ENCODE assay signal across 35 cellular contexts in the genomic region with DNA sequence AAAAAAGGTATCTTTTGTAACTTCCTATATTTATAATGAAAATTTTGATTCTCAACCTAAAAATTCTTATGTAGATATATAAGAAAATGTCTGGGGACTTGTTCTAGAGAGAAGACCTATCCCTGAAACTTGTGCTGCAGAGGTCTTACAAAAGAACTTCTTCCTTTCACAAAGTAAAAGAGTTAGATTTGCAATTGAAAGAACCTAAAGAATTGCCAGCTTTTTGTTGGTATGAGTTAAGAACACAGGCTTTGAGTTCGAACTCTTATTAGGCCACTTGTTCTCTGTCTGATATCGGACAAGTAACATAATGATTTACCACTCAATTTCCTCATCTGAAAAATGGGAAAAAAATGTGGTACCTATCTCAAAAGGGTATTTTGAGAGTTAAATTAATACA.
"Had no signal": no experiment of that assay in that cellular context is flagged by ENCODE, and none has a peak within 500 bp of the region (broad histone marks: within the 10 kb centered on the region; RNA-seq: fewer than 3 reads in every experiment).

No MANE protein-coding gene starts in this region.

- H3K9me3 ChIP-seq: adrenal gland, body of pancreas had no signal

- H3K27ac Mint-ChIP-seq: activated CD4-positive, alpha-beta memory T cell treated with anti-CD3 and anti-CD28 coated beads for 36 hours; activated CD4-positive, alpha-beta T cell treated with anti-CD3 and anti-CD28 coated beads for 36 hours; activated CD4-positive, alpha-beta T cell treated with anti-CD3 and anti-CD28 coated beads, Interleukin-2, amount 10 ng/mL, durations not matched to agents 24 days and 14 days; activated CD8-positive, alpha-beta memory T cell treated with anti-CD3 and anti-CD28 coated beads, Interleukin-2, amount 10 ng/mL, durations not matched to agents 7 days and 5 days; activated CD8-positive, alpha-beta T cell treated with anti-CD3 and anti-CD28 coated beads, Interleukin-2, amount 10 ng/mL, durations not matched to agents 7 days and 5 days; activated naive CD8-positive, alpha-beta T cell; activated naive CD8-positive, alpha-beta T cell treated with anti-CD3 and anti-CD28 coated beads, Interleukin-2, amount 50 U/mL, for 24 hours; activated T-cell treated with anti-CD3 and anti-CD28 coated beads, Interleukin-2, amount 50 U/mL, for 24 hours; activated T-cell treated with anti-CD3 and anti-CD28 coated beads, Interleukin-2, amount 50 U/mL, for 72 hours; activated T-helper 17 cell treated with anti-CD3 and anti-CD28 coated beads, Interleukin-2, amount 50 U/mL, for 72 hours; effector memory CD8-positive, alpha-beta T cell; T-helper 17 cell; T-helper 2 cell treated with Interferon-gamma antibody and Interleukin-4, amounts not matched to agents 5 μg/mL and 100 μg/mL, for 36 hours had no signal

- H3K36me3 ChIP-seq: adrenal gland, WERI-Rb-1 had no signal

- H3K4me1 ChIP-seq: adrenal gland, body of pancreas had no signal

- ATAC-seq: activated CD4-positive, alpha-beta T cell treated with anti-CD3 and anti-CD28 coated beads for 36 hours; activated CD8-positive, alpha-beta memory T cell treated with anti-CD3 and anti-CD28 coated beads, Interleukin-2, amount 10 ng/mL, durations not matched to agents 7 days and 5 days; activated CD8-positive, alpha-beta T cell treated with anti-CD3 and anti-CD28 coated beads, Interleukin-2, amount 10 ng/mL, durations not matched to agents 7 days and 5 days; activated naive CD8-positive, alpha-beta T cell treated with anti-CD3 and anti-CD28 coated beads, Interleukin-2, amount 50 U/mL, for 24 hours; activated T-cell treated with anti-CD3 and anti-CD28 coated beads, Interleukin-2, amount 50 U/mL, for 72 hours; activated T-helper 17 cell treated with anti-CD3 and anti-CD28 coated beads, Interleukin-2, amount 50 U/mL, for 72 hours; body of pancreas; effector memory CD8-positive, alpha-beta T cell; T-helper 17 cell had no signal

- H3K27me3 ChIP-seq: adrenal gland, body of pancreas had no signal

- H3K4me3 Mint-ChIP-seq: activated CD4-positive, alpha-beta memory T cell treated with anti-CD3 and anti-CD28 coated beads for 36 hours; activated CD4-positive, alpha-beta T cell treated with anti-CD3 and anti-CD28 coated beads for 36 hours; activated CD4-positive, alpha-beta T cell treated with anti-CD3 and anti-CD28 coated beads, Interleukin-2, amount 10 ng/mL, durations not matched to agents 24 days and 14 days; activated CD8-positive, alpha-beta memory T cell treated with anti-CD3 and anti-CD28 coated beads, Interleukin-2, amount 10 ng/mL, durations not matched to agents 7 days and 5 days; activated CD8-positive, alpha-beta T cell treated with anti-CD3 and anti-CD28 coated beads, Interleukin-2, amount 10 ng/mL, durations not matched to agents 7 days and 5 days; activated naive CD8-positive, alpha-beta T cell; activated naive CD8-positive, alpha-beta T cell treated with anti-CD3 and anti-CD28 coated beads, Interleukin-2, amount 50 U/mL, for 24 hours; activated T-cell treated with anti-CD3 and anti-CD28 coated beads, Interleukin-2, amount 50 U/mL, for 24 hours; activated T-cell treated with anti-CD3 and anti-CD28 coated beads, Interleukin-2, amount 50 U/mL, for 72 hours; activated T-helper 17 cell treated with anti-CD3 and anti-CD28 coated beads, Interleukin-2, amount 50 U/mL, for 72 hours; effector memory CD8-positive, alpha-beta T cell; T-helper 17 cell; T-helper 2 cell treated with Interferon-gamma antibody and Interleukin-4, amounts not matched to agents 5 μg/mL and 100 μg/mL, for 36 hours had no signal

- H3K27ac ChIP-seq: adrenal gland, body of pancreas, epithelial cell of prostate, WERI-Rb-1 had no signal

- H3K9me3 Mint-ChIP-seq: activated CD4-positive, alpha-beta memory T cell treated with anti-CD3 and anti-CD28 coated beads for 36 hours; activated CD4-positive, alpha-beta T cell treated with anti-CD3 and anti-CD28 coated beads, Interleukin-2, amount 10 ng/mL, durations not matched to agents 24 days and 14 days; activated naive CD8-positive, alpha-beta T cell treated with anti-CD3 and anti-CD28 coated beads, Interleukin-2, amount 50 U/mL, for 24 hours; activated T-cell treated with anti-CD3 and anti-CD28 coated beads, Interleukin-2, amount 50 U/mL, for 24 hours; activated T-cell treated with anti-CD3 and anti-CD28 coated beads, Interleukin-2, amount 50 U/mL, for 72 hours; activated T-helper 17 cell treated with anti-CD3 and anti-CD28 coated beads, Interleukin-2, amount 50 U/mL, for 72 hours; effector memory CD8-positive, alpha-beta T cell; T-helper 2 cell treated with Interferon-gamma antibody and Interleukin-4, amounts not matched to agents 5 μg/mL and 100 μg/mL, for 36 hours had no signal

- DNase-seq: activated CD4-positive, alpha-beta memory T cell treated with anti-CD3 and anti-CD28 coated beads for 36 hours; activated CD4-positive, alpha-beta T cell treated with anti-CD3 and anti-CD28 coated beads for 36 hours; activated CD4-positive, alpha-beta T cell treated with anti-CD3 and anti-CD28 coated beads, Interleukin-2, amount 10 ng/mL, durations not matched to agents 24 days and 14 days; activated CD4-positive, CD25-positive, alpha-beta regulatory T cell; activated CD4-positive, CD25-positive, alpha-beta regulatory T cell treated with anti-CD3 and anti-CD28 coated beads, Interleukin-2, amount 50 U/mL, for 72 hours; activated CD8-positive, alpha-beta memory T cell treated with anti-CD3 and anti-CD28 coated beads, Interleukin-2, amount 10 ng/mL, durations not matched to agents 7 days and 5 days; activated CD8-positive, alpha-beta memory T cell treated with anti-CD3 and anti-CD28 coated beads, Interleukin-2, amount 50 U/mL, for 48 hours; activated CD8-positive, alpha-beta T cell treated with anti-CD3 and anti-CD28 coated beads, Interleukin-2, amount 10 ng/mL, durations not matched to agents 7 days and 5 days; activated effector memory CD4-positive, alpha-beta T cell treated with Interleukin-2 at 50 U/mL for 16 hours; activated gamma-delta T cell treated with Interleukin-2 at 50 U/mL for 16 hours; activated naive CD4-positive, alpha-beta T cell treated with anti-CD3 and anti-CD28 coated beads, Interleukin-2, amount 50 U/mL, for 16 hours; activated naive CD4-positive, alpha-beta T cell treated with Interleukin-2 at 50 U/mL for 16 hours; activated naive CD8-positive, alpha-beta T cell treated with anti-CD3 and anti-CD28 coated beads, Interleukin-2, amount 50 U/mL, for 24 hours; activated T-cell treated with anti-CD3 and anti-CD28 coated beads for 4 hours; activated T-cell treated with anti-CD3 and anti-CD28 coated beads, Interleukin-2, amount 50 U/mL, for 24 hours; activated T-cell treated with anti-CD3 and anti-CD28 coated beads, Interleukin-2, amount 50 U/mL, for 72 hours; adrenal gland; amygdala; aorta; body of pancreas; caudate nucleus; cortex of kidney; dermis blood vessel endothelial cell; effector CD4-positive, alpha-beta T cell; effector memory CD8-positive, alpha-beta T cell; foreskin fibroblast; head of caudate nucleus; T-helper 1 cell; T-helper 17 cell; T1000; WERI-Rb-1 had no signal

- H3K36me3 Mint-ChIP-seq: activated CD4-positive, alpha-beta memory T cell treated with anti-CD3 and anti-CD28 coated beads for 36 hours; activated CD8-positive, alpha-beta memory T cell treated with anti-CD3 and anti-CD28 coated beads, Interleukin-2, amount 10 ng/mL, durations not matched to agents 7 days and 5 days; activated naive CD8-positive, alpha-beta T cell had no signal

- H3K4me1 Mint-ChIP-seq: activated CD4-positive, alpha-beta T cell treated with anti-CD3 and anti-CD28 coated beads for 36 hours; activated CD4-positive, alpha-beta T cell treated with anti-CD3 and anti-CD28 coated beads, Interleukin-2, amount 10 ng/mL, durations not matched to agents 24 days and 14 days; activated CD8-positive, alpha-beta memory T cell treated with anti-CD3 and anti-CD28 coated beads, Interleukin-2, amount 10 ng/mL, durations not matched to agents 7 days and 5 days; activated T-helper 17 cell treated with anti-CD3 and anti-CD28 coated beads, Interleukin-2, amount 50 U/mL, for 72 hours; T-helper 17 cell had no signal

- H3K4me3 ChIP-seq: adrenal gland, body of pancreas had no signal
